Comparison of ENCODE assay signal across 10 cellular contexts in genomic region chr2:74415762-74416395, GRCh38. TPM values are rescaled to one million over a fixed set of nuclear protein-coding genes. Genes with fewer than 3 reads are reported as not detected.
DNase-seq lines count a peak whose midpoint lies in the region; ATAC-seq, FAIRE-seq and TF ChIP-seq lines count a peak whose summit lies in the region.
"Had no signal": no experiment of that assay in that cellular context is flagged by ENCODE, and none has a peak within 500 bp of the region (broad histone marks: within the 10 kb centered on the region; RNA-seq: fewer than 3 reads in every experiment).

No MANE protein-coding gene starts in this region.

- no peak for TF ChIP-seq POLR2A in stomach (IDR thresholded peaks at IDR 0.05)

- CTCF ChIA-PET in SK-N-SH (lab: Yijun Ruan, JAX): interaction anchor here (3.9 kb wide), 1 partner anchor 24 kb away, joined by 18 read pairs; no protein-coding TSS in a partner anchor

- peaks cover 2% of the 10 kb centered on the region for H3K27me3 Mint-ChIP-seq in activated naive CD8-positive, alpha-beta T cell treated with anti-CD3 and anti-CD28 coated beads, Interleukin-2, amount 10 ng/mL, durations not matched to agents 7 days and 5 days

- no peaks in the 10 kb centered on the region for H3K79me2 ChIP-seq in SK-N-SH (ENCODE audit: insufficient read depth)

- intact Hi-C loops in kidney (cut with DNase I) (no loop called here), stomach (cut with DNase I; ENCODE audit: low total_unique reads) (no loop called here)

- H3K9me3 ChIP-seq in SK-N-SH: no peaks in the 10 kb centered on the region
- no peaks in the 10 kb centered on the region for H3K9me3 ChIP-seq in kidney (ENCODE audit: control insufficient read depth in 1 of 2, low read length in 2 of 2)
- no peaks in the 10 kb centered on the region for H3K9me3 ChIP-seq in stomach

- no peak for FAIRE-seq in kidney (lab: Jason Lieb, UNC)
- FAIRE-seq: A204.1 had no signal

- H3K36me3 Mint-ChIP-seq in activated naive CD8-positive, alpha-beta T cell treated with anti-CD3 and anti-CD28 coated beads, Interleukin-2, amount 10 ng/mL, durations not matched to agents 7 days and 5 days: no peaks in the 10 kb centered on the region

- H3K4me3 ChIP-seq in SK-N-SH (ENCODE audit: low read depth in 2 of 2, low read length in 1 of 2) (no peak overlapping the region), kidney (ENCODE audit: low read length in 2 of 2) (peak overlapping the region; percentile 7 to 71), stomach (peak overlapping the region; percentile 46 to 56 (median 55))

- WGBS in SK-N-SH (ENCODE audit: low lambda C conversion rate): 86% methylated on average over 32 of the region's 35 CpGs
- WGBS in stomach, 5 donors: 48 to 66% (median 61%) methylated on average over 32 to 35 of the region's 35 CpGs

- H3K9me2 ChIP-seq in SK-N-SH: no peaks in the 10 kb centered on the region

- no peak overlapping the region for H3K4me2 ChIP-seq in SK-N-SH

- H3K27ac ChIP-seq in SK-N-SH (ENCODE audit: low read depth in 2 of 2, low read length in 1 of 2) (no peak overlapping the region), kidney (ENCODE audit: low read depth in 2 of 2, low read length in 2 of 2) (no peak overlapping the region), stomach (peak overlapping the region in 2 of 5 donors; percentile 57 to 68)

- no peaks in the 10 kb centered on the region for H3K36me3 ChIP-seq in SK-N-SH (replicated peaks in 1 of 2; ENCODE audit: control insufficient read depth in 1 of 2, insufficient read depth in 2 of 2, low read length in 1 of 2)
- no peaks in the 10 kb centered on the region for H3K36me3 ChIP-seq in kidney (ENCODE audit: control insufficient read depth in 1 of 2, insufficient read depth in 2 of 2, low read length in 2 of 2)
- H3K36me3 ChIP-seq in stomach: no peaks in the 10 kb centered on the region

- no peaks in the 10 kb centered on the region for H3K9me3 Mint-ChIP-seq in activated naive CD8-positive, alpha-beta T cell treated with anti-CD3 and anti-CD28 coated beads, Interleukin-2, amount 10 ng/mL, durations not matched to agents 7 days and 5 days
- H3K9me3 Mint-ChIP-seq: nephron had no signal

- TF ChIP-seq EP300 in SK-N-SH (IDR thresholded peaks at IDR 0.05; ENCODE audit: borderline replicate concordance in 1 of 2, low read depth in 1 of 2, low read length in 1 of 2): no peak
- no peak for TF ChIP-seq EP300 in stomach (IDR thresholded peaks at IDR 0.05)

- no peak overlapping the region for H3K9ac ChIP-seq in SK-N-SH
- H3K9ac ChIP-seq in kidney (ENCODE audit: low read length in 2 of 2): peak overlapping the region in 1 of 2 donors; percentile 65

- ATAC-seq in SK-N-SH treated with all-trans-retinoic acid at 6 μM for 48 hours (no peak), GM18861 (IDR thresholded peaks at IDR 0.05; ENCODE audit: unreplicated experiment) (no peak)
- no peak for ATAC-seq in activated naive CD8-positive, alpha-beta T cell treated with anti-CD3 and anti-CD28 coated beads, Interleukin-2, amount 10 ng/mL, durations not matched to agents 7 days and 5 days (ENCODE audit: low read depth)

- H3K27me3 ChIP-seq in SK-N-SH (ENCODE audit: insufficient read depth) (no peaks in the 10 kb centered on the region), stomach (peaks cover 0 to 23% (median 8%) of the 10 kb centered on the region in 3 donors)

- no peaks in the 10 kb centered on the region for H4K20me1 ChIP-seq in SK-N-SH (ENCODE audit: insufficient read depth)

- peaks cover 1% of the 10 kb centered on the region for H3F3A ChIP-seq in SK-N-SH (replicated peaks; ENCODE audit: insufficient read depth)

- POLR2A ChIA-PET in SK-N-SH (lab: Yijun Ruan, JAX): interaction anchor here (0.6 kb wide), 1 partner anchor 242 kb away, joined by 6 read pairs; no protein-coding TSS in a partner anchor
- POLR2A ChIA-PET in activated naive CD8-positive, alpha-beta T cell treated with anti-CD3 and anti-CD28 coated beads, Interleukin-2, amount 10 ng/mL, durations not matched to agents 7 days and 5 days (lab: Charles Lee): interaction anchor here (0.7 to 1.8 kb wide), 2 partner anchors 42 to 635 kb away, joined by 3 to 7 read pairs; partner anchors contain the start of gene WBP1

- TF ChIP-seq CTCF in SK-N-SH (IDR thresholded peaks at IDR 0.05) (no peak), kidney (IDR thresholded peaks at IDR 0.05; ENCODE audit: borderline replicate concordance, extremely low read depth, insufficient read depth) (no peak), stomach (IDR thresholded peaks at IDR 0.05) (no peak)

- no peak overlapping the region for H2AFZ ChIP-seq in SK-N-SH (ENCODE audit: low read depth)

- TF ChIP-seq RAD21 in SK-N-SH (IDR thresholded peaks at IDR 0.05; ENCODE audit: low read length): no peak

- peak overlapping the region; percentile 31 for H3K27ac Mint-ChIP-seq in activated naive CD8-positive, alpha-beta T cell treated with anti-CD3 and anti-CD28 coated beads, Interleukin-2, amount 10 ng/mL, durations not matched to agents 7 days and 5 days
- H3K27ac Mint-ChIP-seq: nephron had no signal

- peaks cover 0 to 3% of the 10 kb centered on the region in 2 experiments; a peak in 1 of 4 replicates for H3K4me1 ChIP-seq in SK-N-SH (ENCODE audit: control insufficient read depth in 1 of 2, insufficient read depth in 2 of 2, low read depth in 1 of 2, low read length in 1 of 2)
- H3K4me1 ChIP-seq in kidney (ENCODE audit: control insufficient read depth in 1 of 2, insufficient read depth in 1 of 2, low read depth in 1 of 2, low read length in 2 of 2): peaks cover 4 to 16% of the 10 kb centered on the region in 2 donors
- H3K4me1 ChIP-seq in stomach: peaks cover 30 to 43% (median 38%) of the 10 kb centered on the region in 4 donors

- H3K4me3 Mint-ChIP-seq in activated naive CD8-positive, alpha-beta T cell treated with anti-CD3 and anti-CD28 coated beads, Interleukin-2, amount 10 ng/mL, durations not matched to agents 7 days and 5 days: peak overlapping the region; percentile 71
- H3K4me3 Mint-ChIP-seq: nephron had no signal

- peaks cover 19% of the 10 kb centered on the region for H3K4me1 Mint-ChIP-seq in activated naive CD8-positive, alpha-beta T cell treated with anti-CD3 and anti-CD28 coated beads, Interleukin-2, amount 10 ng/mL, durations not matched to agents 7 days and 5 days

- DNase-seq in SK-N-SH: peak; percentile 19
- no peak for DNase-seq in activated naive CD8-positive, alpha-beta T cell treated with anti-CD3 and anti-CD28 coated beads, Interleukin-2, amount 10 ng/mL, durations not matched to agents 7 days and 5 days
- peak; percentile 74 for DNase-seq in kidney
- no peak for DNase-seq in stomach
- DNase-seq in NCI-H524 (lab: John Stamatoyannopoulos, UW): no peak
- no peak for DNase-seq in NCI-H226

TF ChIP-seq in SK-N-SH, 30 proteins besides CTCF, POLR2A, EP300 and RAD21 (continues in another document):
- no peak for TF ChIP-seq NRF1 (IDR thresholded peaks at IDR 0.05; ENCODE audit: low read depth, low read length)

TF ChIP-seq in SK-N-SH treated with all-trans-retinoic acid at 6 μM for 48 hours, 23 proteins besides CTCF, POLR2A, EP300 and RAD21 (continues in another document):
- TF ChIP-seq ZNF70 (CRISPR knock-in tag; IDR thresholded peaks at IDR 0.05) (no peak), ZNF565 (CRISPR knock-in tag; conservative IDR thresholded peaks at IDR 0.05; ENCODE audit: low read depth) (no peak)

RNA-seq across cellular contexts. Expression of gene C2orf81, which starts 5.5 kb away (rescaled TPM):
- polyA plus RNA-seq in SK-N-SH (2012; rRNA removed) (1.2 and 2.5 TPM in 2 replicates), kidney (ENCODE audit: insufficient read depth, low read depth, low replicate concordance) (8.8 TPM), stomach (1 to 10 TPM; 1.7 to 2.2 (median 2.1) TPM)
- 0.85 and 2.1 TPM in 2 replicates for polyA plus RNA-seq in SK-N-SH (2012; cell fraction: cytosol; rRNA removed)
- polyA plus RNA-seq in SK-N-SH (2012; cell fraction: nucleus; rRNA removed): 3.4 and 4.9 TPM in 2 replicates
- total RNA-seq in activated naive CD8-positive, alpha-beta T cell treated with anti-CD3 and anti-CD28 coated beads, Interleukin-2, amount 10 ng/mL, durations not matched to agents 7 days and 5 days: 1 to 10 TPM; 3.7 to 5.8 TPM
- total RNA-seq in kidney (11.6 TPM), stomach (1 to 10 TPM in 2 of 5 donors, not detected in 3; 2.7 to 3.5 TPM)

RNA-seq across cellular contexts. Expression of gene WDR54, which starts 5.7 kb away (rescaled TPM):
- 50.7 and 61.6 TPM in 2 replicates for polyA plus RNA-seq in SK-N-SH (2012; rRNA removed)
- polyA plus RNA-seq in SK-N-SH (2012; cell fraction: cytosol; rRNA removed): 26.2 and 39.5 TPM in 2 replicates
- polyA plus RNA-seq in SK-N-SH (2012; cell fraction: nucleus; rRNA removed): 54.2 and 62.7 TPM in 2 replicates
- 10 to 100 TPM; 88.9 to 94.4 TPM for total RNA-seq in activated naive CD8-positive, alpha-beta T cell treated with anti-CD3 and anti-CD28 coated beads, Interleukin-2, amount 10 ng/mL, durations not matched to agents 7 days and 5 days
- total RNA-seq in kidney: 23.3 TPM
- polyA plus RNA-seq in kidney (ENCODE audit: insufficient read depth, low read depth, low replicate concordance): 37.6 TPM
- total RNA-seq in stomach: 1 to 10 TPM in 4 of 5 donors, not detected in 1; 3.5 to 9.8 (median 7.3) TPM
- polyA plus RNA-seq in stomach: 10 to 100 TPM; 10.5 to 12.8 (median 12.5) TPM

RNA-seq across cellular contexts. Expression of gene RTKN, which starts 25.9 kb away (rescaled TPM):
- 22.6 and 23.4 TPM in 2 replicates for polyA plus RNA-seq in SK-N-SH (2012; rRNA removed)
- 8.6 and 13.1 TPM in 2 replicates for polyA plus RNA-seq in SK-N-SH (2012; cell fraction: cytosol; rRNA removed)
- 80.0 and 93.6 TPM in 2 replicates for polyA plus RNA-seq in SK-N-SH (2012; cell fraction: nucleus; rRNA removed)
- 1 to 10 TPM in 1 of 2 experiments, under 1 TPM in 1; 0.80 to 1.8 TPM for total RNA-seq in activated naive CD8-positive, alpha-beta T cell treated with anti-CD3 and anti-CD28 coated beads, Interleukin-2, amount 10 ng/mL, durations not matched to agents 7 days and 5 days
- total RNA-seq in kidney: 76.4 TPM
- 95.6 TPM for polyA plus RNA-seq in kidney (ENCODE audit: insufficient read depth, low read depth, low replicate concordance)
- total RNA-seq in stomach: 100 to 1,000 TPM in 2 of 5 donors, 10 to 100 TPM in 3; 16.5 to 125 (median 27.4) TPM
- polyA plus RNA-seq in stomach: 10 to 100 TPM; 10.8 to 27.3 (median 23.2) TPM

RNA-seq across cellular contexts. Expression of gene DCTN1, which starts 35.8 kb away (rescaled TPM):
- polyA plus RNA-seq in SK-N-SH (2012; rRNA removed): 88.9 and 91.1 TPM in 2 replicates
- 56.4 and 68.3 TPM in 2 replicates for polyA plus RNA-seq in SK-N-SH (2012; cell fraction: cytosol; rRNA removed)
- 117 and 122 TPM in 2 replicates for polyA plus RNA-seq in SK-N-SH (2012; cell fraction: nucleus; rRNA removed)
- total RNA-seq in activated naive CD8-positive, alpha-beta T cell treated with anti-CD3 and anti-CD28 coated beads, Interleukin-2, amount 10 ng/mL, durations not matched to agents 7 days and 5 days: 100 to 1,000 TPM; 111 to 113 TPM
- total RNA-seq in kidney: 134 TPM
- 191 TPM for polyA plus RNA-seq in kidney (ENCODE audit: insufficient read depth, low read depth, low replicate concordance)
- total RNA-seq in stomach: 100 to 1,000 TPM in 3 of 5 donors, 10 to 100 TPM in 2; 71.2 to 181 (median 122) TPM
- polyA plus RNA-seq in stomach: 10 to 100 TPM; 65.8 to 92.6 (median 83.5) TPM

RNA-seq across cellular contexts. Expression of gene INO80B, which starts 39.0 kb away (rescaled TPM):
- polyA plus RNA-seq in SK-N-SH (2012; rRNA removed) (41.7 and 48.4 TPM in 2 replicates), kidney (ENCODE audit: insufficient read depth, low read depth, low replicate concordance) (37.0 TPM), stomach (10 to 100 TPM; 32.2 to 52.2 (median 51.9) TPM)
- 20.6 and 28.3 TPM in 2 replicates for polyA plus RNA-seq in SK-N-SH (2012; cell fraction: cytosol; rRNA removed)
- polyA plus RNA-seq in SK-N-SH (2012; cell fraction: nucleus; rRNA removed): 259 and 308 TPM in 2 replicates
- total RNA-seq in activated naive CD8-positive, alpha-beta T cell treated with anti-CD3 and anti-CD28 coated beads, Interleukin-2, amount 10 ng/mL, durations not matched to agents 7 days and 5 days: 10 to 100 TPM; 46.8 to 51.4 TPM
- total RNA-seq in kidney (44.2 TPM), stomach (10 to 100 TPM in 2 of 5 donors, 1 to 10 TPM in 2, not detected in 1; 4.7 to 44.5 (median 11.1) TPM)

Comparison
In these comparisons a context has a peak if more than half of its experiments do, and no peak if none do; other contexts are left out.
1. DNase-seq: peak in SK-N-SH (single experiment) and kidney (single experiment); none in activated naive CD8-positive, alpha-beta T cell treated with anti-CD3 and anti-CD28 coated beads, Interleukin-2, amount 10 ng/mL, durations not matched to agents 7 days and 5 days (single experiment), stomach (single experiment), NCI-H524 (0 of 2) and NCI-H226 (single experiment).
2. H3K4me3 ChIP-seq: peak in kidney (2 of 2) and stomach (4 of 4); none in SK-N-SH (0 of 2).
3. RNA of gene RTKN, which starts 25.9 kb away (total RNA-seq): 76.4 TPM in kidney (single experiment) and 16.5 to 125 TPM in stomach; 0.80 to 1.8 TPM in activated naive CD8-positive, alpha-beta T cell treated with anti-CD3 and anti-CD28 coated beads, Interleukin-2, amount 10 ng/mL, durations not matched to agents 7 days and 5 days; every median in the first group is over 4 times any median in the second.